In genomic region chr21:28601708-28602107, GRCh38 we compare ENCODE assay signal across 18 cellular contexts.
"Had no signal": no experiment of that assay in that cellular context is flagged by ENCODE, and none has a peak within 500 bp of the region (broad histone marks: within the 10 kb centered on the region; RNA-seq: fewer than 3 reads in every experiment).

No MANE protein-coding gene starts in this region.

- H3K4me1 ChIP-seq: esophagus squamous epithelium, psoas muscle had no signal

- ATAC-seq: activated naive CD8-positive, alpha-beta T cell treated with anti-CD3 and anti-CD28 coated beads, Interleukin-2, amount 50 U/mL, for 24 hours; left cardiac atrium; psoas muscle; sciatic nerve; T-cell had no signal

- H3K36me3 ChIP-seq: esophagus squamous epithelium had no signal

- FAIRE-seq: astrocyte, colon had no signal

- H3K27me3 ChIP-seq: esophagus squamous epithelium had no signal

- DNase-seq: activated CD4-positive, alpha-beta memory T cell treated with anti-CD3 and anti-CD28 coated beads, Interleukin-2, amount 10 ng/mL, durations not matched to agents 7 days and 5 days; activated CD4-positive, alpha-beta T cell treated with anti-CD3 and anti-CD28 coated beads for 1 hour; activated CD8-positive, alpha-beta memory T cell treated with anti-CD3 and anti-CD28 coated beads, Interleukin-2, amount 50 U/mL, for 4 hours; activated naive CD4-positive, alpha-beta T cell; activated naive CD8-positive, alpha-beta T cell treated with anti-CD3 and anti-CD28 coated beads, Interleukin-2, amount 50 U/mL, for 24 hours; esophagus squamous epithelium; hypothalamus; left cardiac atrium; mesenchymal stem cell; psoas muscle; stimulated activated CD4-positive, alpha-beta T cell treated with anti-CD3 and anti-CD28 coated beads, Interleukin-12 subunit alpha, Interleukin-12 subunit beta, amount 100 ng/mL, for 4 hours; stimulated activated CD4-positive, alpha-beta T cell treated with anti-CD3 and anti-CD28 coated beads, Interleukin-2, amount 100 ng/mL, for 48 hours; stimulated activated CD8-positive, alpha-beta memory T cell treated with anti-CD3 and anti-CD28 coated beads, Interleukin-4, amount 100 ng/mL, for 48 hours; T-cell; T1000 had no signal

- H3K4me3 ChIP-seq: esophagus squamous epithelium, psoas muscle had no signal

- H3K27ac ChIP-seq: esophagus squamous epithelium, psoas muscle had no signal
